Comparison of ENCODE assay signal across 8 cellular contexts in genomic region chr10:70494966-70495365, GRCh38. TPM values are rescaled to one million over a fixed set of nuclear protein-coding genes. Genes with fewer than 3 reads are reported as not detected.
DNase-seq lines count a peak whose midpoint lies in the region; ATAC-seq, FAIRE-seq and TF ChIP-seq lines count a peak whose summit lies in the region.

No MANE protein-coding gene starts in this region.

- H3K79me2 ChIP-seq in smooth muscle cell (ENCODE audit: low read depth) = no peaks in the 10 kb centered on the region

- H3K4me1 Mint-ChIP-seq in activated B cell treated with CpG ODN at 0.5 μM for 24 hours = peaks cover 80% of the 10 kb centered on the region

- H3K36me3 ChIP-seq in right atrium auricular region = no peaks in the 10 kb centered on the region
- H3K36me3 ChIP-seq in left lung = no peaks in the 10 kb centered on the region
- H3K36me3 ChIP-seq in smooth muscle cell (ENCODE audit: low read depth) = no peaks in the 10 kb centered on the region

- peak overlapping the region; percentile 91 for H3K27ac Mint-ChIP-seq in activated B cell treated with CpG ODN at 0.5 μM for 24 hours

- ATAC-seq in Right ventricle myocardium inferior (peak; percentile 47), activated B cell treated with CpG ODN at 0.5 μM for 24 hours (ENCODE audit: low read depth) (peak; percentile 20), left lung (peak; percentile 39)

- 93% methylated on average over 13 of the region's 13 CpGs for WGBS in smooth muscle cell (ENCODE audit: low lambda C conversion rate)

- H3K4me3 Mint-ChIP-seq in activated B cell treated with CpG ODN at 0.5 μM for 24 hours = peak overlapping the region; percentile 21

- no peaks in the 10 kb centered on the region for H4K20me1 ChIP-seq in smooth muscle cell (ENCODE audit: low read depth)

- H3K9me3 Mint-ChIP-seq in activated B cell treated with CpG ODN at 0.5 μM for 24 hours = no peaks in the 10 kb centered on the region

- no peak overlapping the region for H3K4me2 ChIP-seq in smooth muscle cell

- H3K4me1 ChIP-seq in right atrium auricular region = peaks cover 0 to 37% of the 10 kb centered on the region in 2 donors
- peaks cover 8 to 61% of the 10 kb centered on the region in 2 donors for H3K4me1 ChIP-seq in left lung
- H3K4me1 ChIP-seq in smooth muscle cell (ENCODE audit: low read depth) = peaks cover 23% of the 10 kb centered on the region

- no peaks in the 10 kb centered on the region for H3F3A ChIP-seq in smooth muscle cell (ENCODE audit: low read depth)

- H3K36me3 Mint-ChIP-seq in activated B cell treated with CpG ODN at 0.5 μM for 24 hours (ENCODE audit: low read depth) = no peaks in the 10 kb centered on the region

- POLR2A ChIA-PET in activated B cell treated with CpG ODN at 0.5 μM for 24 hours (lab: Charles Lee) = interaction anchor here (1.2 to 2.8 kb wide), 5 partner anchors 12 to 19 kb away, joined by 3 to 19 read pairs (median 8); partner anchors contain the start of gene PALD1

- no peak overlapping the region for H3K27ac ChIP-seq in right atrium auricular region
- H3K27ac ChIP-seq in left lung = peak overlapping the region; percentile 39 to 48
- H3K27ac ChIP-seq in smooth muscle cell (ENCODE audit: low read depth) = no peak overlapping the region

- H3K4me3 ChIP-seq in right atrium auricular region = no peak overlapping the region
- no peak overlapping the region for H3K4me3 ChIP-seq in left lung
- H3K4me3 ChIP-seq in smooth muscle cell = no peak overlapping the region

- no peaks in the 10 kb centered on the region for H3K27me3 Mint-ChIP-seq in activated B cell treated with CpG ODN at 0.5 μM for 24 hours

- H2AFZ ChIP-seq in smooth muscle cell (ENCODE audit: low read depth) = no peak overlapping the region

- H3K9ac ChIP-seq in smooth muscle cell (ENCODE audit: low read depth) = no peak overlapping the region

- DNase-seq in Right ventricle myocardium inferior (ENCODE audit: missing footprints) (peak; percentile 83), right atrium auricular region (ENCODE audit: low spot score) (no peak), activated B cell treated with CpG ODN at 0.5 μM for 24 hours (no peak), left lung (no peak), urothelium cell line (ENCODE audit: low spot score) (no peak), D341Med (ENCODE audit: low spot score) (no peak), smooth muscle cell (lab: John Stamatoyannopoulos, UW; ENCODE audit: unreplicated experiment) (no peak), putamen (ENCODE audit: low spot score) (no peak)

- FAIRE-seq in urothelium cell line (lab: Jason Lieb, UNC) = peak; percentile 35

- TF ChIP-seq CTCF in right atrium auricular region (IDR thresholded peaks at IDR 0.05) (no peak), activated B cell treated with CpG ODN at 0.5 μM for 24 hours (IDR thresholded peaks at IDR 0.05) (no peak), left lung (IDR thresholded peaks at IDR 0.05) (no peak), smooth muscle cell (IDR thresholded peaks at IDR 0.05; ENCODE audit: borderline replicate concordance, insufficient read depth, poor library complexity, severe bottlenecking) (no peak)

- CTCF ChIA-PET in activated B cell treated with CpG ODN at 0.5 μM for 24 hours (lab: Charles Lee) = interaction anchor here (2.3 to 3.4 kb wide), 2 partner anchors 14 to 33 kb away, joined by 10 to 11 read pairs; no protein-coding TSS in a partner anchor

- intact Hi-C loops in Right ventricle myocardium inferior (cut with DNase I) (no loop called here), activated B cell treated with CpG ODN at 0.5 μM for 24 hours (cut with micrococcal nuclease) (loop anchor here (1.0 to 5.0 kb wide), 6 partner anchors 16 to 348 kb away; partner anchors contain the start of genes EIF4EBP2, PALD1, SGPL1 and TYSND1), left lung (cut with DNase I) (no loop called here)

- H3K27me3 ChIP-seq in right atrium auricular region = no peaks in the 10 kb centered on the region
- H3K27me3 ChIP-seq in left lung = no peaks in the 10 kb centered on the region
- H3K27me3 ChIP-seq in smooth muscle cell (ENCODE audit: low read depth) = no peaks in the 10 kb centered on the region

- H3K9me3 ChIP-seq in right atrium auricular region (no peaks in the 10 kb centered on the region), left lung (no peaks in the 10 kb centered on the region), smooth muscle cell (replicated peaks; ENCODE audit: low read depth) (no peaks in the 10 kb centered on the region)

RNA-seq across cellular contexts. Expression of gene PALD1, which starts 16.4 kb away (rescaled TPM):
- total RNA-seq in Right ventricle myocardium inferior (5.1 TPM), right atrium auricular region (1 to 10 TPM; 4.9 to 8.5 TPM), activated B cell treated with CpG ODN at 0.5 μM for 24 hours (2.4 and 3.3 TPM in 2 replicates), left lung (10 to 100 TPM; 10.1 to 10.8 TPM), smooth muscle cell (1.4 and 1.5 TPM in 2 replicates)
- 0.73 and 2.2 TPM in 2 replicates for polyA plus RNA-seq in smooth muscle cell

RNA-seq across cellular contexts. Expression of gene NODAL, which starts 53.5 kb away (rescaled TPM):
- not detected for total RNA-seq in Right ventricle myocardium inferior
- not detected for total RNA-seq in right atrium auricular region
- total RNA-seq in activated B cell treated with CpG ODN at 0.5 μM for 24 hours = not detected in 2 replicates
- not detected for total RNA-seq in left lung
- total RNA-seq in smooth muscle cell = not detected in 2 replicates
- 0.63 and 0.81 TPM in 2 replicates for polyA plus RNA-seq in smooth muscle cell

Comparison
In these comparisons a context has a peak if more than half of its experiments do, and no peak if none do; other contexts are left out.
1. H3K27ac ChIP-seq: peak in left lung (2 of 2); none in right atrium auricular region (0 of 2) and smooth muscle cell (single experiment).
2. Peak in every context shown above with its lines, with median percentiles within 50 percentile points of each other: ATAC-seq.